Comparison of ENCODE assay signal across 11 cellular contexts in genomic region chr11:114062272-114062671, GRCh38. TPM values are rescaled to one million over a fixed set of nuclear protein-coding genes. Genes with fewer than 3 reads are reported as not detected.
DNase-seq lines count a peak whose midpoint lies in the region; ATAC-seq, FAIRE-seq and TF ChIP-seq lines count a peak whose summit lies in the region.
"Had no signal": no experiment of that assay in that cellular context is flagged by ENCODE, and none has a peak within 500 bp of the region (broad histone marks: within the 10 kb centered on the region; RNA-seq: fewer than 3 reads in every experiment).

No MANE protein-coding gene starts in this region.

- 91% methylated on average over 9 of the region's 9 CpGs for WGBS in liver
- WGBS in HepG2 (ENCODE audit: low lambda C conversion rate), result 90% methylated on average over 9 of the region's 9 CpGs
- 95 to 98% (median 96%) methylated on average over 9 of the region's 9 CpGs for WGBS in ovary, 3 donors

- no peak overlapping the region for H2AFZ ChIP-seq in HepG2 (ENCODE audit: low read length)

- ATAC-seq in HepG2 (no peak), GM19397 (IDR thresholded peaks at IDR 0.05; ENCODE audit: unreplicated experiment) (no peak), left lung (no peak)

- peaks cover 13 to 24% (median 20%) of the 10 kb centered on the region in 4 donors for H3K36me3 ChIP-seq in liver (ENCODE audit: control insufficient read depth in 4 of 4, insufficient read depth in 3 of 4, low read depth in 1 of 4, low read length in 3 of 4)
- H3K36me3 ChIP-seq in HepG2 (replicated peaks in 1 of 2; ENCODE audit: control insufficient read depth in 1 of 2, insufficient read depth in 2 of 2, low read length in 2 of 2), result no peaks in the 10 kb centered on the region
- peaks cover 3% of the 10 kb centered on the region for H3K36me3 ChIP-seq in ovary
- H3K36me3 ChIP-seq in left lung, result peaks cover 0 to 42% of the 10 kb centered on the region in 2 donors

- TF ChIP-seq POLR2A in HepG2 (IDR thresholded peaks at IDR 0.05; ENCODE audit: insufficient read depth in 1 of 2, low read depth in 2 of 2, low read length in 2 of 2) (no peak), ovary (IDR thresholded peaks at IDR 0.05) (no peak)

- CTCF ChIA-PET in HepG2 (lab: Yijun Ruan, JAX; ENCODE audit: low intra/inter-chr PET ratio, low total read pairs), result no interaction called here

- H3K4me3 ChIP-seq in liver (ENCODE audit: low read depth in 1 of 3, low read length in 3 of 3), result peak overlapping the region in 1 of 3 donors; percentile 1
- H3K4me3 ChIP-seq in HepG2 (replicated peaks in 1 of 3; ENCODE audit: insufficient read depth in 1 of 3, low read depth in 2 of 3, low read length in 3 of 3), result no peak overlapping the region
- H3K4me3 ChIP-seq in choroid plexus epithelial cell (ENCODE audit: low read depth, low read length), result peak overlapping the region; percentile 24
- H3K4me3 ChIP-seq in ovary, result peak overlapping the region; percentile 99
- H3K4me3 ChIP-seq in left lung, result peak overlapping the region in 1 of 2 donors; percentile 95

- FAIRE-seq in HepG2 (lab: Jason Lieb, UNC) (no peak), frontal cortex (lab: Jason Lieb, UNC) (no peak)
- FAIRE-seq: urothelium cell line had no signal

- H3K4me1 ChIP-seq in liver (ENCODE audit: control insufficient read depth in 4 of 4, insufficient read depth in 4 of 4, low read length in 3 of 4) (peaks cover 15 to 59% (median 31%) of the 10 kb centered on the region in 4 donors), HepG2 (ENCODE audit: insufficient read depth, low read length) (no peaks in the 10 kb centered on the region), ovary (ENCODE audit: insufficient read depth) (peaks cover 24% of the 10 kb centered on the region), left lung (peaks cover 19 to 82% of the 10 kb centered on the region in 2 donors)

- POLR2A ChIA-PET in HepG2 (lab: Yijun Ruan, JAX), result no interaction called here

- no peak for TF ChIP-seq EP300 in HepG2 (IDR thresholded peaks at IDR 0.05; ENCODE audit: low read depth in 2 of 2, low read length in 2 of 2)
- no peak for TF ChIP-seq EP300 in HepG2 (CRISPR knock-in tag; IDR thresholded peaks at IDR 0.05; ENCODE audit: borderline replicate concordance)
- no peak for TF ChIP-seq EP300 in ovary (IDR thresholded peaks at IDR 0.05)

- H3K9me3 ChIP-seq in liver (ENCODE audit: control insufficient read depth in 4 of 4, low read length in 3 of 4) (no peaks in the 10 kb centered on the region), HepG2 (ENCODE audit: low read length) (no peaks in the 10 kb centered on the region), ovary (no peaks in the 10 kb centered on the region), left lung (no peaks in the 10 kb centered on the region)

- no peak for DNase-seq in HepG2 (ENCODE audit: low spot score)
- DNase-seq in choroid plexus epithelial cell (ENCODE audit: low read depth), result no peak
- DNase-seq in ovary, result no peak
- DNase-seq in frontal cortex (ENCODE audit: low spot score in 2 of 2), result no peak
- DNase-seq in stimulated activated CD4-positive, alpha-beta T cell treated with anti-CD3 and anti-CD28 coated beads, Interleukin-15, amount 100 ng/mL, for 24 hours, result no peak
- DNase-seq in left lung, result no peak
- DNase-seq: foreskin melanocyte, T-helper 9 cell had no signal

- no peak overlapping the region for H3K4me2 ChIP-seq in HepG2 (ENCODE audit: low read depth, low read length)

- H4K20me1 ChIP-seq in HepG2 (ENCODE audit: insufficient read depth, low read length), result 0 out of 2 replicates have a peak, but pooled peaks cover 4% of the 10 kb centered on the region

- TF ChIP-seq RAD21 in liver (IDR thresholded peaks at IDR 0.05), result no peak
- TF ChIP-seq RAD21 in HepG2 (CRISPR knock-in tag; IDR thresholded peaks at IDR 0.05), result no peak

- peak overlapping the region; percentile 13 to 25 for H3K27ac ChIP-seq in liver (ENCODE audit: low read depth in 1 of 2, low read length in 2 of 2)
- H3K27ac ChIP-seq in HepG2 (ENCODE audit: extremely low read length, insufficient read depth, low read length), result no peak overlapping the region
- peak overlapping the region in 1 of 2 donors; percentile 100 for H3K27ac ChIP-seq in ovary
- H3K27ac ChIP-seq in left lung, result no peak overlapping the region

- H3K9ac ChIP-seq in liver (ENCODE audit: low read depth in 1 of 2, low read length in 2 of 2) (peak overlapping the region in 1 of 2 donors; percentile 50), HepG2 (ENCODE audit: insufficient read depth, low read depth, low read length) (no peak overlapping the region)

- H3K27me3 ChIP-seq in liver (ENCODE audit: control insufficient read depth in 4 of 4, insufficient read depth in 4 of 4, low read length in 3 of 4) (no peaks in the 10 kb centered on the region), HepG2 (ENCODE audit: control insufficient read depth in 1 of 2, insufficient read depth in 2 of 2, low read length in 2 of 2) (peaks cover 14 to 90% of the 10 kb centered on the region in 2 experiments), ovary (no peaks in the 10 kb centered on the region), left lung (peaks cover 0 to 28% of the 10 kb centered on the region in 2 donors)

- no peaks in the 10 kb centered on the region for H3K79me2 ChIP-seq in HepG2 (ENCODE audit: insufficient read depth, low read length)

- in situ Hi-C loops in HepG2 (cut with HindIII; ENCODE audit: extremely low pct_ligation_motif_present, low pct_unique_long_range_greater_than_20kb), result no loop called here

- intact Hi-C loops in HepG2 (cut with micrococcal nuclease; ENCODE audit: unreplicated experiment), result no loop called here
- intact Hi-C loops in ovary (cut with DNase I), result loop anchor here (5.0 kb wide), 3 partner anchors 100 to 195 kb away; no protein-coding TSS in a partner anchor
- intact Hi-C loops in left lung (cut with DNase I), result loop anchor here in 1 of 2 donors (10.0 kb wide), 1 partner anchor 103 kb away; no protein-coding TSS in a partner anchor

- BruUV-seq in HepG2 (replicated peaks; lab: Mats Ljungman, UMichigan), result no TSS peak

- no peak for TF ChIP-seq CTCF in liver (IDR thresholded peaks at IDR 0.05; ENCODE audit: low read depth, low read length, missing input control)
- no peak for TF ChIP-seq CTCF in HepG2 (CRISPR knock-in tag; IDR thresholded peaks at IDR 0.05)
- no peak for TF ChIP-seq CTCF in choroid plexus epithelial cell (conservative IDR thresholded peaks at IDR 0.05; ENCODE audit: low read depth, low read length)
- TF ChIP-seq CTCF in ovary (IDR thresholded peaks at IDR 0.05), result no peak
- no peak for TF ChIP-seq CTCF in left lung (IDR thresholded peaks at IDR 0.05)

TF ChIP-seq in liver, 16 proteins besides CTCF, POLR2A, EP300 and RAD21 (continues in another document):
- TF ChIP-seq SP1 (IDR thresholded peaks at IDR 0.05), result no peak

TF ChIP-seq in HepG2, 621 proteins besides CTCF, POLR2A, EP300 and RAD21 (continues in another document):
- TF ChIP-seq ZSCAN5A (CRISPR knock-in tag; IDR thresholded peaks at IDR 0.05; ENCODE audit: borderline replicate concordance), result no peak
- no peak for TF ChIP-seq YEATS2 (CRISPR knock-in tag; IDR thresholded peaks at IDR 0.05; ENCODE audit: borderline replicate concordance)
- no peak for TF ChIP-seq ZNF232 (CRISPR knock-in tag; IDR thresholded peaks at IDR 0.05; ENCODE audit: borderline replicate concordance)
- TF ChIP-seq ZSCAN30 (CRISPR knock-in tag; IDR thresholded peaks at IDR 0.05), result no peak
- TF ChIP-seq PPARG (CRISPR knock-in tag; conservative IDR thresholded peaks at IDR 0.05), result no peak
- no peak for TF ChIP-seq ISL2 (CRISPR knock-in tag; IDR thresholded peaks at IDR 0.05)
- TF ChIP-seq ZNF343 (CRISPR knock-in tag; IDR thresholded peaks at IDR 0.05), result no peak

RNA-seq across cellular contexts. Expression of gene ZBTB16, which starts 2.8 kb away (rescaled TPM):
- total RNA-seq in liver (100 to 1,000 TPM in 1 of 2 donors, 1 to 10 TPM in 1; 8.9 to 140 TPM), HepG2 (2016; rRNA removed; fragmentation: Illumina TruSeq; extraction: Trizol) (not detected in 2 replicates), ovary (100 to 1,000 TPM in 3 of 7 donors, 10 to 100 TPM in 4; 12.7 to 160 (median 94.6) TPM), frontal cortex (3.7 TPM), left lung (10 to 100 TPM; 52.5 to 55.6 TPM)
- polyA plus RNA-seq in liver (10 to 100 TPM; 18.7 to 50.4 TPM), HepG2 (2011; rRNA removed) (not detected in 2 replicates), ovary (10 to 100 TPM; 20.0 to 41.4 TPM)
- total RNA-seq in HepG2 (2016; cell fraction: cytosol; rRNA removed; fragmentation: Illumina TruSeq; extraction: Trizol; ENCODE audit: low read depth), result not detected in 2 replicates
- total RNA-seq in HepG2 (2016; cell fraction: insoluble cytoplasmic fraction; rRNA removed; fragmentation: Illumina TruSeq; extraction: Trizol), result not detected in 2 replicates
- total RNA-seq in HepG2 (2016; cell fraction: membrane; rRNA removed; fragmentation: Illumina TruSeq; extraction: Trizol), result not detected in 2 replicates
- not detected in 2 replicates for total RNA-seq in HepG2 (2016; cell fraction: nucleus; rRNA removed; fragmentation: Illumina TruSeq; extraction: Trizol)
- polyA plus RNA-seq in HepG2 (2011; cell fraction: cytosol; rRNA removed), result not detected in 2 replicates
- polyA plus RNA-seq in HepG2 (2011; cell fraction: nucleus; rRNA removed), result not detected in 2 replicates
- not detected in 2 replicates for polyA plus RNA-seq in HepG2 (2012)
- polyA plus RNA-seq in HepG2 (2016; cell fraction: cytosol; fragmentation: Illumina TruSeq; extraction: Trizol; ENCODE audit: low read depth), result not detected in 2 replicates
- polyA plus RNA-seq in HepG2 (2016; cell fraction: insoluble cytoplasmic fraction; fragmentation: Illumina TruSeq; extraction: Trizol; ENCODE audit: low read depth), result not detected in 2 replicates
- not detected in 2 replicates for polyA plus RNA-seq in HepG2 (2016; cell fraction: membrane; fragmentation: Illumina TruSeq; extraction: Trizol; ENCODE audit: low read depth)
- not detected in 2 replicates for polyA plus RNA-seq in HepG2 (2016; cell fraction: nucleus; fragmentation: Illumina TruSeq; extraction: Trizol; ENCODE audit: insufficient read depth, low read depth)
- polyA minus RNA-seq in HepG2 (2011; rRNA and poly(A)+ RNA removed; ENCODE audit: low replicate concordance), result not detected in 2 replicates
- polyA minus RNA-seq in HepG2 (2011; cell fraction: cytosol; rRNA and poly(A)+ RNA removed), result not detected in 2 replicates
- polyA minus RNA-seq in HepG2 (2011; cell fraction: nucleus; rRNA and poly(A)+ RNA removed), result not detected in 2 replicates

Comparison
In these comparisons a context has a peak if more than half of its experiments do, and no peak if none do; other contexts are left out.
1. H3K27ac ChIP-seq: peak in liver (2 of 2); none in HepG2 (single experiment) and left lung (0 of 2).
2. H3K4me3 ChIP-seq: peak in choroid plexus epithelial cell (single experiment) and ovary (single experiment); none in HepG2 (0 of 3).